In genomic region chr12:89311703-89312293, GRCh38 we compare ENCODE assay signal across 21 cellular contexts. TPM values are rescaled to one million over a fixed set of nuclear protein-coding genes. Genes with fewer than 3 reads are reported as not detected.
DNase-seq lines count a peak whose midpoint lies in the region; ATAC-seq, FAIRE-seq and TF ChIP-seq lines count a peak whose summit lies in the region.
"Had no signal": no experiment of that assay in that cellular context is flagged by ENCODE, and none has a peak within 500 bp of the region (broad histone marks: within the 10 kb centered on the region; RNA-seq: fewer than 3 reads in every experiment).

No MANE protein-coding gene starts in this region.

- H3K9ac ChIP-seq in Karpas-422 (ENCODE audit: low read length) (no peak overlapping the region), keratinocyte (ENCODE audit: control insufficient read depth, extremely low read depth, insufficient read depth, low read length) (no peak overlapping the region)
- H3K9ac ChIP-seq: BLaER1 had no signal

- dilution Hi-C loops in keratinocyte (cut with MboI; ENCODE audit: extremely low pct_ligation_motif_present, low sequenced_read_pairs) = no loop called here

- TF ChIP-seq CTCF in body of pancreas (IDR thresholded peaks at IDR 0.05) (no peak), keratinocyte (optimal IDR thresholded peaks at IDR 0.05 in 1 of 3, IDR thresholded peaks at IDR 0.05 in 1 of 3, conservative IDR thresholded peaks at IDR 0.05 in 1 of 3; ENCODE audit: extremely low read depth in 1 of 3, insufficient read depth in 2 of 3, low read length in 3 of 3) (no peak)

- no peaks in the 10 kb centered on the region for H3K9me1 ChIP-seq in keratinocyte (ENCODE audit: control insufficient read depth, extremely low read depth, insufficient read depth, low read length)

- H3K4me1 ChIP-seq in Karpas-422 (ENCODE audit: low read length) = peaks cover 19% of the 10 kb centered on the region
- peaks cover 51% of the 10 kb centered on the region for H3K4me1 ChIP-seq in body of pancreas
- H3K4me1 ChIP-seq in keratinocyte (ENCODE audit: control insufficient read depth, extremely low read depth, insufficient read depth, low read length) = peaks cover 6% of the 10 kb centered on the region
- H3K4me1 ChIP-seq: BLaER1 had no signal

- intact Hi-C loops in body of pancreas (cut with DNase I) = no loop called here

- H3K4me2 ChIP-seq in Karpas-422 (ENCODE audit: low read depth, low read length, poor library complexity, severe bottlenecking) (no peak overlapping the region), keratinocyte (ENCODE audit: control insufficient read depth, extremely low read depth, insufficient read depth, low read depth, low read length) (no peak overlapping the region)
- H3K4me2 ChIP-seq: BLaER1, GM23338 had no signal

- no peaks in the 10 kb centered on the region for H3K9me3 ChIP-seq in Karpas-422 (ENCODE audit: low read length)
- no peaks in the 10 kb centered on the region for H3K9me3 ChIP-seq in body of pancreas
- no peaks in the 10 kb centered on the region for H3K9me3 ChIP-seq in keratinocyte (ENCODE audit: control insufficient read depth, low read depth, low read length)
- H3K9me3 ChIP-seq: BLaER1 had no signal

- H2AFZ ChIP-seq in Karpas-422 (ENCODE audit: low read length) = peak overlapping the region; percentile 61; the same call in 1 of the 2 replicates
- H2AFZ ChIP-seq in keratinocyte (ENCODE audit: control insufficient read depth, low read length) = no peak overlapping the region
- H2AFZ ChIP-seq: GM23338 had no signal

- no peak overlapping the region for H3K27ac ChIP-seq in Karpas-422 (ENCODE audit: low read length)
- H3K27ac ChIP-seq in body of pancreas = peak overlapping the region; percentile 68 to 82 (median 80)
- H3K27ac ChIP-seq in epithelial cell of prostate = peak overlapping the region; percentile 39
- no peak overlapping the region for H3K27ac ChIP-seq in keratinocyte (ENCODE audit: control insufficient read depth, insufficient read depth, low read length)
- H3K27ac ChIP-seq: BLaER1, C4-2B had no signal

- H3K4me3 ChIP-seq in Karpas-422 (ENCODE audit: low read length) = no peak overlapping the region
- H3K4me3 ChIP-seq in body of pancreas = no peak overlapping the region
- no peak overlapping the region for H3K4me3 ChIP-seq in keratinocyte (ENCODE audit: control insufficient read depth in 2 of 3, extremely low read depth in 1 of 3, insufficient read depth in 2 of 3, low read depth in 1 of 3, low read length in 3 of 3)
- H3K4me3 ChIP-seq: BLaER1, GM12878, GM23338 had no signal

- peak; percentile 91 for ATAC-seq in body of pancreas
- ATAC-seq in HG03565 (IDR thresholded peaks at IDR 0.05; ENCODE audit: unreplicated experiment) = no peak
- ATAC-seq in left lobe of liver = no peak
- no peak for ATAC-seq in GM18861 (IDR thresholded peaks at IDR 0.05; ENCODE audit: unreplicated experiment)
- ATAC-seq: GM12878, GM23338 had no signal

- no peaks in the 10 kb centered on the region for H3K9me2 ChIP-seq in Karpas-422 (replicated peaks; ENCODE audit: insufficient read depth, low read length)

- H4K20me1 ChIP-seq in Karpas-422 (ENCODE audit: insufficient read depth, low read depth, low read length) (no peaks in the 10 kb centered on the region), keratinocyte (ENCODE audit: control insufficient read depth, extremely low read depth, insufficient read depth, low read length) (no peaks in the 10 kb centered on the region)
- H4K20me1 ChIP-seq: BLaER1 had no signal

- WGBS in body of pancreas, 2 donors = 44 to 54% methylated on average over 4 of the region's 4 CpGs

- peak in 1 of 3 donors; percentile 40 for TF ChIP-seq POLR2A in body of pancreas (IDR thresholded peaks at IDR 0.05)

- peak; percentile 55 for FAIRE-seq in keratinocyte (lab: Jason Lieb, UNC)
- FAIRE-seq: D721Med, GM12878 had no signal

- no peaks in the 10 kb centered on the region for H3K36me3 ChIP-seq in Karpas-422 (ENCODE audit: insufficient read depth, low read length)
- no peaks in the 10 kb centered on the region for H3K36me3 ChIP-seq in body of pancreas (replicated peaks in 1 of 2; ENCODE audit: insufficient read depth in 1 of 2, low read depth in 2 of 2)
- no peaks in the 10 kb centered on the region for H3K36me3 ChIP-seq in keratinocyte (ENCODE audit: control insufficient read depth in 2 of 2, extremely low read depth in 1 of 2, insufficient read depth in 2 of 2, low read length in 2 of 2)
- H3K36me3 ChIP-seq: BLaER1 had no signal

- H3K27me3 ChIP-seq in Karpas-422 (ENCODE audit: low read length) (no peaks in the 10 kb centered on the region; the same call in 1 of the 2 replicates), body of pancreas (no peaks in the 10 kb centered on the region), keratinocyte (ENCODE audit: control insufficient read depth, extremely low read depth, insufficient read depth, low read length) (no peaks in the 10 kb centered on the region)
- H3K27me3 ChIP-seq: BLaER1 had no signal

- H3K79me2 ChIP-seq in Karpas-422 (ENCODE audit: low read length) (no peaks in the 10 kb centered on the region), keratinocyte (ENCODE audit: control insufficient read depth, insufficient read depth, low read length) (no peaks in the 10 kb centered on the region)

- DNase-seq in Karpas-422 = no peak
- DNase-seq in body of pancreas = peak; percentile 73 to 89 (median 85)
- DNase-seq in epithelial cell of prostate (ENCODE audit: low read depth, low spot score) = peak; percentile 67
- peak; percentile 41 for DNase-seq in keratinocyte (ENCODE audit: low read depth, low spot score)
- no peak for DNase-seq in left lobe of liver (ENCODE audit: low spot score)
- no peak for DNase-seq in SK-N-DZ (ENCODE audit: low spot score)
- DNase-seq: CD4-positive, CD25-positive, alpha-beta regulatory T cell; CD8-positive, alpha-beta memory T cell; DMS 273 treated with DMSO at 0.1 percent for 48 hours; DMS79; EL; GDM1; H9; HFFc6 had no signal

RNA-seq across cellular contexts. Expression of gene DUSP6, which starts 40.5 kb away (rescaled TPM):
- total RNA-seq in Karpas-422 (2014; rRNA removed; shearing (Covaris generic); ENCODE audit: low replicate concordance) = 67.2 and 109 TPM in 2 replicates
- total RNA-seq in body of pancreas (10 to 100 TPM; 21.3 to 49.8 TPM), left lobe of liver (31.5 TPM)
- polyA plus RNA-seq in keratinocyte = 205 to 251 TPM (median 221 TPM) in 3 replicates
- 66.1 TPM for polyA plus RNA-seq in keratinocyte (2011; ENCODE audit: low read depth)
- polyA plus RNA-seq in keratinocyte (2011; cell fraction: cytosol; rRNA removed) = 66.2 and 96.4 TPM in 2 replicates
- polyA plus RNA-seq in keratinocyte (2011; cell fraction: nucleus; rRNA removed) = 255 and 281 TPM in 2 replicates
- polyA plus RNA-seq in keratinocyte (2012; ENCODE audit: low replicate concordance) = 82.7 and 187 TPM in 2 replicates
- polyA minus RNA-seq in keratinocyte = 454 to 649 TPM (median 503 TPM) in 3 replicates
- polyA minus RNA-seq in keratinocyte (2011; cell fraction: cytosol; rRNA and poly(A)+ RNA removed) = 290 TPM
- 297 and 332 TPM in 2 replicates for polyA minus RNA-seq in keratinocyte (2011; cell fraction: nucleus; rRNA and poly(A)+ RNA removed)
- 0.02 and 0.35 TPM in 2 replicates for polyA plus RNA-seq in SK-N-DZ (2014; cell fraction: cytosol; rRNA removed)
- 0.67 and 1.4 TPM in 2 replicates for polyA plus RNA-seq in SK-N-DZ (2014; cell fraction: nucleus; rRNA removed)

Comparison
In these comparisons a context has a peak if more than half of its experiments do, and no peak if none do; other contexts are left out.
1. DNase-seq: peak in body of pancreas (4 of 4), epithelial cell of prostate (single experiment) and keratinocyte (single experiment); none in Karpas-422 (single experiment), left lobe of liver (single experiment) and SK-N-DZ (single experiment).
2. H3K27ac ChIP-seq: peak in body of pancreas (4 of 4) and epithelial cell of prostate (single experiment); none in Karpas-422 (single experiment) and keratinocyte (single experiment).